8 cellular contexts compared by ENCODE assay signal in the genomic region with DNA sequence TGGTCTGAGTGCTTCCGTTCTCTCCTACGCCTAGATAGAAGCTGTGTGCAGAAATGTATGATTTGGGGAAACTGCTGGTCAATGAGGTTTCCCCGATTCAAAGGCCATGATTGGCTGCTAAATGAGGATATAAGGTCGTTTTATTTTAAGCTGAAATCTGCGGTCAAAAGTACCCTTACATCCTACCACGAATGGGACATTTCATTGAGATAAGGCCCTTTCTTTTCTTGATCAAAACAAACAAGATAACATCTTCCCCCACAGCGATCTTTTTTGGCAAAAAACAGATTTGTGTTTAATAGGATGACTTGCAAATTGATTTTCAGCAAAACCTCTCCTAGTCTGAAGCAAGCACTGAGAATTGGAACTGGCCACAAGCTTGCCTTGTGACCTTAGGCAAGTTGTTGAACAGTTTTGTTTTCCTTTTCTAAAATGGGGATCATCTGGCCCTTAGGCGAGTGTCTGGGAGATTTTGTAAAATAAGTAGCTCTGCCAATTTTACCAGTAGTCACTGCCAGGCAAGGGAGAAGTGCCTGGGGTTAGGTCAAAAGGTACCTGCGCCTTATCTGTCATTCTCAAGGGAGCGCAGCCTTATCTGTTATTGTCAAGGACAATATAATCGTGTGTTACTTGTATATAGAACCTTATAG. TPM values are rescaled to one million over a fixed set of nuclear protein-coding genes. Genes with fewer than 3 reads are reported as not detected.
DNase-seq lines count a peak whose midpoint lies in the region; ATAC-seq and TF ChIP-seq lines count a peak whose summit lies in the region.

No MANE protein-coding gene starts in this region.

- peak overlapping the region; percentile 73 for H3K4me3 ChIP-seq in Caco-2 (ENCODE audit: low read depth, low read length)
- peak overlapping the region; percentile 87 for H3K4me3 ChIP-seq in OCI-LY3 (ENCODE audit: low read length)
- H3K4me3 ChIP-seq in aorta (ENCODE audit: low read length in 2 of 2) = peak overlapping the region; percentile 9 to 85

- no peaks in the 10 kb centered on the region for H3K27me3 ChIP-seq in Caco-2 (replicated peaks; ENCODE audit: control insufficient read depth, insufficient read depth, low read length)
- 0 out of 2 replicates have a peak, but pooled peaks cover 11% of the 10 kb centered on the region for H3K27me3 ChIP-seq in OCI-LY3 (ENCODE audit: low read depth, low read length)
- H3K27me3 ChIP-seq in aorta (ENCODE audit: control insufficient read depth in 1 of 2, insufficient read depth in 2 of 2, low read length in 1 of 2) = no peaks in the 10 kb centered on the region

- ATAC-seq in GM21619 (IDR thresholded peaks at IDR 0.05; ENCODE audit: unreplicated experiment) (peak; percentile 31), memory B cell (ENCODE audit: low read depth) (peak; percentile 15), aorta (ENCODE audit: low FRiP score) (no peak)

- H3K4me2 ChIP-seq in OCI-LY3 (ENCODE audit: low read length) = peak overlapping the region; percentile 87

- peak overlapping the region; percentile 88 for H3K4me3 Mint-ChIP-seq in Caco-2 (ENCODE audit: unreplicated experiment)
- H3K4me3 Mint-ChIP-seq in dendritic cell treated with granulocyte-macrophage colony-stimulating factor and Interleukin-4, amounts not matched to agents 40 ng/mL and 50 ng/mL, for 4 days = peak overlapping the region; percentile 96
- H3K4me3 Mint-ChIP-seq in memory B cell = peak overlapping the region; percentile 96

- no peaks in the 10 kb centered on the region for H3K9me3 Mint-ChIP-seq in Caco-2 (ENCODE audit: unreplicated experiment)
- no peaks in the 10 kb centered on the region for H3K9me3 Mint-ChIP-seq in dendritic cell treated with granulocyte-macrophage colony-stimulating factor and Interleukin-4, amounts not matched to agents 40 ng/mL and 50 ng/mL, for 4 days
- H3K9me3 Mint-ChIP-seq in memory B cell = no peaks in the 10 kb centered on the region

- H3K4me1 ChIP-seq in Caco-2 = peaks cover 2% of the 10 kb centered on the region
- H3K4me1 ChIP-seq in OCI-LY3 (ENCODE audit: low read length) = peaks cover 9% of the 10 kb centered on the region
- no peaks in the 10 kb centered on the region for H3K4me1 ChIP-seq in aorta (ENCODE audit: control insufficient read depth in 1 of 2, insufficient read depth in 2 of 2, low read length in 2 of 2)

- POLR2A ChIA-PET in Caco-2 (lab: Charles Lee) = interaction anchor here (0.6 to 1.7 kb wide), 4 partner anchors 12 to 156 kb away, joined by 4 to 7 read pairs (median 4); a partner anchor contains a TSS

- H3K27me3 Mint-ChIP-seq in Caco-2 (ENCODE audit: insufficient read depth, unreplicated experiment) = no peaks in the 10 kb centered on the region
- H3K27me3 Mint-ChIP-seq in dendritic cell treated with granulocyte-macrophage colony-stimulating factor and Interleukin-4, amounts not matched to agents 40 ng/mL and 50 ng/mL, for 4 days = no peaks in the 10 kb centered on the region
- peaks cover 2% of the 10 kb centered on the region for H3K27me3 Mint-ChIP-seq in memory B cell

- H3K4me1 Mint-ChIP-seq in Caco-2 (ENCODE audit: low read depth, unreplicated experiment) (peaks cover 14% of the 10 kb centered on the region), memory B cell (peaks cover 14% of the 10 kb centered on the region)
- peaks cover 41% of the 10 kb centered on the region for H3K4me1 Mint-ChIP-seq in dendritic cell treated with granulocyte-macrophage colony-stimulating factor and Interleukin-4, amounts not matched to agents 40 ng/mL and 50 ng/mL, for 4 days (ENCODE audit: low read depth)

- no peak overlapping the region for H3K27ac ChIP-seq in OCI-LY3 (ENCODE audit: low read length)
- H3K27ac ChIP-seq in aorta (ENCODE audit: low read depth in 1 of 2, low read length in 2 of 2) = peak overlapping the region in 1 of 2 donors; percentile 3

- intact Hi-C loops in Caco-2 (cut with micrococcal nuclease; ENCODE audit: unreplicated experiment) (no loop called here), aorta (cut with DNase I) (no loop called here)
- intact Hi-C loops in dendritic cell treated with granulocyte-macrophage colony-stimulating factor and Interleukin-4, amounts not matched to agents 40 ng/mL and 50 ng/mL, for 4 days (cut with micrococcal nuclease) = loop anchor here (10.0 kb wide), 1 partner anchor 106 kb away; a partner anchor contains a TSS

- peak overlapping the region; percentile 87 for H2AFZ ChIP-seq in OCI-LY3 (ENCODE audit: low read depth, low read length)

- CTCF ChIA-PET in Caco-2 (lab: Charles Lee) = interaction anchor here (0.6 to 1.0 kb wide), 8 partner anchors 12 to 777 kb away, joined by 3 to 6 read pairs (median 3); a partner anchor contains a TSS

- WGBS in aorta, 2 donors = 18 to 19% methylated on average over 11 of the region's 11 CpGs

- H3K9me3 ChIP-seq in Caco-2 (no peaks in the 10 kb centered on the region), OCI-LY3 (ENCODE audit: insufficient read depth, low read length) (no peaks in the 10 kb centered on the region), aorta (ENCODE audit: control insufficient read depth, low read length) (no peaks in the 10 kb centered on the region)

- H3K36me3 ChIP-seq in Caco-2 (ENCODE audit: control insufficient read depth, insufficient read depth, low read length) (no peaks in the 10 kb centered on the region), OCI-LY3 (replicated peaks; ENCODE audit: low read depth, low read length) (no peaks in the 10 kb centered on the region), aorta (ENCODE audit: control insufficient read depth in 1 of 2, insufficient read depth in 2 of 2, low read length in 1 of 2) (peaks cover 0 to 7% of the 10 kb centered on the region in 2 donors)

- no peaks in the 10 kb centered on the region for H3K79me2 ChIP-seq in OCI-LY3 (ENCODE audit: low read length)

- H3K9ac ChIP-seq in OCI-LY3 (ENCODE audit: low read length) = peak overlapping the region; percentile 61

- H3K27ac Mint-ChIP-seq in Caco-2 (ENCODE audit: unreplicated experiment) = peak overlapping the region; percentile 58
- H3K27ac Mint-ChIP-seq in dendritic cell treated with granulocyte-macrophage colony-stimulating factor and Interleukin-4, amounts not matched to agents 40 ng/mL and 50 ng/mL, for 4 days = peak overlapping the region; percentile 87
- peak overlapping the region; percentile 97 for H3K27ac Mint-ChIP-seq in memory B cell

- BruUV-seq in Caco-2 (replicated peaks; lab: Mats Ljungman, UMichigan) = TSS peak; percentile 73

- DNase-seq in Caco-2 = no peak
- no peak for DNase-seq in memory B cell (ENCODE audit: low spot score in 2 of 2)
- no peak for DNase-seq in aorta
- DNase-seq in activated effector memory CD4-positive, alpha-beta T cell treated with anti-CD3 and anti-CD28 coated beads, Interleukin-2, amount 50 U/mL, for 16 hours = no peak
- no peak for DNase-seq in NCI-H128 (lab: John Stamatoyannopoulos, UW; ENCODE audit: unreplicated experiment)

- peaks cover 6% of the 10 kb centered on the region for H3K36me3 Mint-ChIP-seq in Caco-2 (ENCODE audit: insufficient read depth, unreplicated experiment)
- H3K36me3 Mint-ChIP-seq in dendritic cell treated with granulocyte-macrophage colony-stimulating factor and Interleukin-4, amounts not matched to agents 40 ng/mL and 50 ng/mL, for 4 days (ENCODE audit: low read depth) = peaks cover 38% of the 10 kb centered on the region
- H3K36me3 Mint-ChIP-seq in memory B cell = no peaks in the 10 kb centered on the region

- TF ChIP-seq CTCF in Caco-2 (IDR thresholded peaks at IDR 0.05; ENCODE audit: insufficient read depth in 1 of 2, low read depth in 1 of 2, low read length in 1 of 2, severe bottlenecking in 1 of 2, unreplicated experiment in 1 of 2) = no peak
- TF ChIP-seq CTCF in OCI-LY3 (IDR thresholded peaks at IDR 0.05; ENCODE audit: low read depth, low read length) = no peak

- no peaks in the 10 kb centered on the region for H4K20me1 ChIP-seq in OCI-LY3 (ENCODE audit: insufficient read depth, low read length)

RNA-seq across cellular contexts. Expression of a gene that starts 0.6 kb away (rescaled TPM):
- total RNA-seq in Caco-2 (2022) (40.5 and 44.3 TPM in 2 replicates), aorta (100 to 1,000 TPM in 1 of 2 donors, 10 to 100 TPM in 1; 81.1 to 113 TPM)
- polyA plus RNA-seq in aorta = 100 to 1,000 TPM in 1 of 2 donors, 10 to 100 TPM in 1; 66.4 to 126 TPM

RNA-seq across cellular contexts. Expression of a gene that starts 17.7 kb away (rescaled TPM):
- total RNA-seq in Caco-2 (2022) (26.9 and 27.0 TPM in 2 replicates), aorta (10 to 100 TPM; 10.8 to 12.0 TPM)
- polyA plus RNA-seq in aorta = 1 to 10 TPM; 7.4 to 9.0 TPM
